In the genomic region with DNA sequence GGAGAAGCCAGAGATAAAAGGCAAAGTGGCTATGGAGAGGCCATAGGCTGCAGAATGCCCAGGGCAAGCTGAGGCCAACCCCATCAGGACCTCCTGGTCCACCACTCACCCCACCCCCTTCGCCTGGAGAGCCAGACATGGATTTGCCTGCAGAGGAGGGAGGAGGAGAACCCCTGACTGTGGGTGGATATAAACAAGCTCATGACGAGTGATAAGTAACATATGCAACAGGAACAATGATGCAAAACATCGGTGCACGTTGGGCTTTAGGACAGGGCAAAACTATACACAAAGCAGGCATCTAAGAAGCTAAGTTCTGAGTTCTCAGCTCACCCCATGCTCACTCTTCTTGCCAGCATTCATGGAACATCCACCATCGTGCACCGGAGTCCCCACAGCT, we compare ENCODE assay signal across 1 cellular context.
TF ChIP-seq lines count a peak whose summit lies in the region.

No MANE protein-coding gene starts in this region.

TF ChIP-seq in GM23338, 12 proteins besides CTCF, POLR2A, EP300 and RAD21 (continued from another document):
- TF ChIP-seq, protein P1, sequence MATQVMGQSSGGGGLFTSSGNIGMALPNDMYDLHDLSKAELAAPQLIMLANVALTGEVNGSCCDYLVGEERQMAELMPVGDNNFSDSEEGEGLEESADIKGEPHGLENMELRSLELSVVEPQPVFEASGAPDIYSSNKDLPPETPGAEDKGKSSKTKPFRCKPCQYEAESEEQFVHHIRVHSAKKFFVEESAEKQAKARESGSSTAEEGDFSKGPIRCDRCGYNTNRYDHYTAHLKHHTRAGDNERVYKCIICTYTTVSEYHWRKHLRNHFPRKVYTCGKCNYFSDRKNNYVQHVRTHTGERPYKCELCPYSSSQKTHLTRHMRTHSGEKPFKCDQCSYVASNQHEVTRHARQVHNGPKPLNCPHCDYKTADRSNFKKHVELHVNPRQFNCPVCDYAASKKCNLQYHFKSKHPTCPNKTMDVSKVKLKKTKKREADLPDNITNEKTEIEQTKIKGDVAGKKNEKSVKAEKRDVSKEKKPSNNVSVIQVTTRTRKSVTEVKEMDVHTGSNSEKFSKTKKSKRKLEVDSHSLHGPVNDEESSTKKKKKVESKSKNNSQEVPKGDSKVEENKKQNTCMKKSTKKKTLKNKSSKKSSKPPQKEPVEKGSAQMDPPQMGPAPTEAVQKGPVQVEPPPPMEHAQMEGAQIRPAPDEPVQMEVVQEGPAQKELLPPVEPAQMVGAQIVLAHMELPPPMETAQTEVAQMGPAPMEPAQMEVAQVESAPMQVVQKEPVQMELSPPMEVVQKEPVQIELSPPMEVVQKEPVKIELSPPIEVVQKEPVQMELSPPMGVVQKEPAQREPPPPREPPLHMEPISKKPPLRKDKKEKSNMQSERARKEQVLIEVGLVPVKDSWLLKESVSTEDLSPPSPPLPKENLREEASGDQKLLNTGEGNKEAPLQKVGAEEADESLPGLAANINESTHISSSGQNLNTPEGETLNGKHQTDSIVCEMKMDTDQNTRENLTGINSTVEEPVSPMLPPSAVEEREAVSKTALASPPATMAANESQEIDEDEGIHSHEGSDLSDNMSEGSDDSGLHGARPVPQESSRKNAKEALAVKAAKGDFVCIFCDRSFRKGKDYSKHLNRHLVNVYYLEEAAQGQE (IDR thresholded peaks at IDR 0.05; ENCODE audit: unreplicated experiment): no peak
- TF ChIP-seq, protein P2, sequence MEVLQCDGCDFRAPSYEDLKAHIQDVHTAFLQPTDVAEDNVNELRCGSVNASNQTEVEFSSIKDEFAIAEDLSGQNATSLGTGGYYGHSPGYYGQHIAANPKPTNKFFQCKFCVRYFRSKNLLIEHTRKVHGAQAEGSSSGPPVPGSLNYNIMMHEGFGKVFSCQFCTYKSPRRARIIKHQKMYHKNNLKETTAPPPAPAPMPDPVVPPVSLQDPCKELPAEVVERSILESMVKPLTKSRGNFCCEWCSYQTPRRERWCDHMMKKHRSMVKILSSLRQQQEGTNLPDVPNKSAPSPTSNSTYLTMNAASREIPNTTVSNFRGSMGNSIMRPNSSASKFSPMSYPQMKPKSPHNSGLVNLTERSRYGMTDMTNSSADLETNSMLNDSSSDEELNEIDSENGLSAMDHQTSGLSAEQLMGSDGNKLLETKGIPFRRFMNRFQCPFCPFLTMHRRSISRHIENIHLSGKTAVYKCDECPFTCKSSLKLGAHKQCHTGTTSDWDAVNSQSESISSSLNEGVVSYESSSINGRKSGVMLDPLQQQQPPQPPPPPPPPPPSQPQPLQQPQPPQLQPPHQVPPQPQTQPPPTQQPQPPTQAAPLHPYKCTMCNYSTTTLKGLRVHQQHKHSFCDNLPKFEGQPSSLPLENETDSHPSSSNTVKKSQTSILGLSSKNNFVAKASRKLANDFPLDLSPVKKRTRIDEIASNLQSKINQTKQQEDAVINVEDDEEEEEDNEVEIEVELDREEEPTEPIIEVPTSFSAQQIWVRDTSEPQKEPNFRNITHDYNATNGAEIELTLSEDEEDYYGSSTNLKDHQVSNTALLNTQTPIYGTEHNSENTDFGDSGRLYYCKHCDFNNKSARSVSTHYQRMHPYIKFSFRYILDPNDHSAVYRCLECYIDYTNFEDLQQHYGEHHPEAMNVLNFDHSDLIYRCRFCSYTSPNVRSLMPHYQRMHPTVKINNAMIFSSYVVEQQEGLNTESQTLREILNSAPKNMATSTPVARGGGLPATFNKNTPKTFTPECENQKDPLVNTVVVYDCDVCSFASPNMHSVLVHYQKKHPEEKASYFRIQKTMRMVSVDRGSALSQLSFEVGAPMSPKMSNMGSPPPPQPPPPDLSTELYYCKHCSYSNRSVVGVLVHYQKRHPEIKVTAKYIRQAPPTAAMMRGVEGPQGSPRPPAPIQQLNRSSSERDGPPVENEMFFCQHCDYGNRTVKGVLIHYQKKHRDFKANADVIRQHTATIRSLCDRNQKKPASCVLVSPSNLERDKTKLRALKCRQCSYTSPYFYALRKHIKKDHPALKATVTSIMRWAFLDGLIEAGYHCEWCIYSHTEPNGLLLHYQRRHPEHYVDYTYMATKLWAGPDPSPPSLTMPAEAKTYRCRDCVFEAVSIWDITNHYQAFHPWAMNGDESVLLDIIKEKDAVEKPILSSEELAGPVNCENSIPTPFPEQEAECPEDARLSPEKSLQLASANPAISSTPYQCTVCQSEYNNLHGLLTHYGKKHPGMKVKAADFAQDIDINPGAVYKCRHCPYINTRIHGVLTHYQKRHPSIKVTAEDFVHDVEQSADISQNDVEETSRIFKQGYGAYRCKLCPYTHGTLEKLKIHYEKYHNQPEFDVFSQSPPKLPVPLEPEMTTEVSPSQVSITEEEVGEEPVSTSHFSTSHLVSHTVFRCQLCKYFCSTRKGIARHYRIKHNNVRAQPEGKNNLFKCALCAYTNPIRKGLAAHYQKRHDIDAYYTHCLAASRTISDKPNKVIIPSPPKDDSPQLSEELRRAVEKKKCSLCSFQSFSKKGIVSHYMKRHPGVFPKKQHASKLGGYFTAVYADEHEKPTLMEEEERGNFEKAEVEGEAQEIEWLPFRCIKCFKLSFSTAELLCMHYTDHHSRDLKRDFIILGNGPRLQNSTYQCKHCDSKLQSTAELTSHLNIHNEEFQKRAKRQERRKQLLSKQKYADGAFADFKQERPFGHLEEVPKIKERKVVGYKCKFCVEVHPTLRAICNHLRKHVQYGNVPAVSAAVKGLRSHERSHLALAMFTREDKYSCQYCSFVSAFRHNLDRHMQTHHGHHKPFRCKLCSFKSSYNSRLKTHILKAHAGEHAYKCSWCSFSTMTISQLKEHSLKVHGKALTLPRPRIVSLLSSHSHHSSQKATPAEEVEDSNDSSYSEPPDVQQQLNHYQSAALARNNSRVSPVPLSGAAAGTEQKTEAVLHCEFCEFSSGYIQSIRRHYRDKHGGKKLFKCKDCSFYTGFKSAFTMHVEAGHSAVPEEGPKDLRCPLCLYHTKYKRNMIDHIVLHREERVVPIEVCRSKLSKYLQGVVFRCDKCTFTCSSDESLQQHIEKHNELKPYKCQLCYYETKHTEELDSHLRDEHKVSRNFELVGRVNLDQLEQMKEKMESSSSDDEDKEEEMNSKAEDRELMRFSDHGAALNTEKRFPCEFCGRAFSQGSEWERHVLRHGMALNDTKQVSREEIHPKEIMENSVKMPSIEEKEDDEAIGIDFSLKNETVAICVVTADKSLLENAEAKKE (CRISPR knock-in tag; IDR thresholded peaks at IDR 0.05): no peak
